ENCODE assay signal across 34 cellular contexts in the genomic region with DNA sequence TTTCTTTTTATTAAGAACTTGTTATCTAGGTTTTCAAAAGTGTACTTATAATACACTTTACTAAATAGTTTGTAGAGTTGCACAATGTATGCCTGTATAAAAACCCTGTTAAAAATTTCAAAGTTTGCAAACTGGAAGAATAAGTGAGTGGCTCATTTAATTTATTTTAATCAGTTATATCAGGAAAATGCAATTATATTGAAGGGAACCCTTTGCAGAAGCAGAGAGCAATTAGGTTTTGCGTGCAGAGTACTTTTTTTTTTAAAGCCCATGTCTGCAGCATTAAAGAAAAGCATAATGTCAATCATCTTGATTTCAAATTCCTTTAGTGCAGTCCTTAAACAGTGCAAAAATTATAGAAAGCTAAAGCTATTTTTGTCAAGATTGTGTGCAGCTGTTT.
"Had no signal": no experiment of that assay in that cellular context is flagged by ENCODE, and none has a peak within 500 bp of the region (broad histone marks: within the 10 kb centered on the region; RNA-seq: fewer than 3 reads in every experiment).

No MANE protein-coding gene starts in this region.

- H3K36me3 ChIP-seq: brain microvascular endothelial cell, MG63, Peyer's patch had no signal

- H3K36me3 Mint-ChIP-seq: activated CD4-positive, alpha-beta memory T cell treated with anti-CD3 and anti-CD28 coated beads for 36 hours; activated naive CD4-positive, alpha-beta T cell treated with anti-CD3 and anti-CD28 coated beads, Interleukin-2, amount 10 ng/mL, durations not matched to agents 7 days and 5 days; activated naive CD8-positive, alpha-beta T cell had no signal

- H3K4me3 ChIP-seq: MG63, Peyer's patch had no signal

- H3K4me1 Mint-ChIP-seq: activated B cell treated with CpG ODN at 0.5 μM for 24 hours; activated naive CD4-positive, alpha-beta T cell treated with anti-CD3 and anti-CD28 coated beads, Interleukin-2, amount 10 ng/mL, durations not matched to agents 7 days and 5 days; activated naive CD8-positive, alpha-beta T cell treated with anti-CD3 and anti-CD28 coated beads, Interleukin-2, amount 50 U/mL, for 24 hours had no signal

- H3K9me3 ChIP-seq: MG63, Peyer's patch had no signal

- H3K27ac Mint-ChIP-seq: activated B cell treated with CpG ODN at 0.5 μM for 24 hours; activated CD4-positive, alpha-beta memory T cell treated with anti-CD3 and anti-CD28 coated beads for 36 hours; activated naive CD4-positive, alpha-beta T cell treated with anti-CD3 and anti-CD28 coated beads, Interleukin-2, amount 10 ng/mL, durations not matched to agents 7 days and 5 days; activated naive CD8-positive, alpha-beta T cell; activated naive CD8-positive, alpha-beta T cell treated with anti-CD3 and anti-CD28 coated beads, Interleukin-2, amount 50 U/mL, for 24 hours; activated T-helper 1 cell treated with anti-CD3 and anti-CD28 coated beads, Interleukin-12 subunit alpha, Interleukin-12 subunit beta, Interleukin-2, Interleukin-4 antibody, amounts not matched to agents 30 ng/mL and 10 ng/mL and 1 ng/mL, durations not matched to agents 14 hours and 24 hours and 36 hours had no signal

- H3K9me3 Mint-ChIP-seq: activated B cell treated with CpG ODN at 0.5 μM for 24 hours; activated CD4-positive, alpha-beta memory T cell treated with anti-CD3 and anti-CD28 coated beads for 36 hours; activated naive CD4-positive, alpha-beta T cell treated with anti-CD3 and anti-CD28 coated beads, Interleukin-2, amount 10 ng/mL, durations not matched to agents 7 days and 5 days; activated naive CD8-positive, alpha-beta T cell treated with anti-CD3 and anti-CD28 coated beads, Interleukin-2, amount 50 U/mL, for 24 hours; activated T-cell treated with anti-CD3 and anti-CD28 coated beads, Interleukin-2, amount 50 U/mL, for 4 hours; activated T-helper 1 cell treated with anti-CD3 and anti-CD28 coated beads, Interleukin-12 subunit alpha, Interleukin-12 subunit beta, Interleukin-2, Interleukin-4 antibody, amounts not matched to agents 30 ng/mL and 10 ng/mL and 1 ng/mL, durations not matched to agents 14 hours and 24 hours and 36 hours had no signal

- H3K27ac ChIP-seq: brain microvascular endothelial cell, Peyer's patch, RWPE1, VCaP had no signal

- H3K27me3 Mint-ChIP-seq: activated B cell treated with CpG ODN at 0.5 μM for 24 hours; activated naive CD8-positive, alpha-beta T cell treated with anti-CD3 and anti-CD28 coated beads, Interleukin-2, amount 50 U/mL, for 24 hours had no signal

- H3K4me3 Mint-ChIP-seq: activated B cell treated with CpG ODN at 0.5 μM for 24 hours; activated CD4-positive, alpha-beta memory T cell treated with anti-CD3 and anti-CD28 coated beads for 36 hours; activated naive CD4-positive, alpha-beta T cell treated with anti-CD3 and anti-CD28 coated beads, Interleukin-2, amount 10 ng/mL, durations not matched to agents 7 days and 5 days; activated naive CD8-positive, alpha-beta T cell; activated naive CD8-positive, alpha-beta T cell treated with anti-CD3 and anti-CD28 coated beads, Interleukin-2, amount 50 U/mL, for 24 hours; activated T-cell treated with anti-CD3 and anti-CD28 coated beads, Interleukin-2, amount 50 U/mL, for 4 hours; activated T-helper 1 cell treated with anti-CD3 and anti-CD28 coated beads, Interleukin-12 subunit alpha, Interleukin-12 subunit beta, Interleukin-2, Interleukin-4 antibody, amounts not matched to agents 30 ng/mL and 10 ng/mL and 1 ng/mL, durations not matched to agents 14 hours and 24 hours and 36 hours had no signal

- H3K4me1 ChIP-seq: Peyer's patch had no signal

- H3K27me3 ChIP-seq: brain microvascular endothelial cell, MG63, Peyer's patch had no signal

- DNase-seq: activated B cell treated with CpG ODN at 0.5 μM for 24 hours; activated CD4-positive, alpha-beta memory T cell treated with anti-CD3 and anti-CD28 coated beads for 36 hours; activated CD4-positive, alpha-beta T cell treated with anti-CD3 and anti-CD28 coated beads for 4 hours; activated CD4-positive, alpha-beta T cell treated with anti-CD3 and anti-CD28 coated beads, Interleukin-2, amount 50 U/mL, for 1 hour; activated CD4-positive, CD25-positive, alpha-beta regulatory T cell treated with anti-CD3 and anti-CD28 coated beads, Interleukin-2, amount 50 U/mL, for 72 hours; activated CD8-positive, alpha-beta memory T cell treated with anti-CD3 and anti-CD28 coated beads, Interleukin-2, amount 50 U/mL, for 4 hours; activated naive CD4-positive, alpha-beta T cell treated with anti-CD3 and anti-CD28 coated beads, Interleukin-2, amount 10 ng/mL, durations not matched to agents 7 days and 5 days; activated naive CD8-positive, alpha-beta T cell treated with anti-CD3 and anti-CD28 coated beads, Interleukin-2, amount 50 U/mL, for 24 hours; activated T-cell treated with anti-CD3 and anti-CD28 coated beads for 4 hours; activated T-cell treated with anti-CD3 and anti-CD28 coated beads, Interleukin-2, amount 50 U/mL, for 4 hours; amniotic stem cell; aorta; brain microvascular endothelial cell; central memory CD4-positive, alpha-beta T cell; Kasumi-1; MG63; NCI-H1048; NCI-H1105 treated with DMSO at 0.1 percent for 48 hours; NCI-H1436; NCI-H1694; NCI-H1930; NCI-H345; NCI-H524 treated with DMSO at 0.1 percent for 48 hours; PC-3; Peyer's patch; SIG-M5; SW 1271; T-helper 1 cell; T-helper 2 cell; T-helper 9 cell had no signal
